8 cellular contexts compared by ENCODE assay signal in the genomic region with DNA sequence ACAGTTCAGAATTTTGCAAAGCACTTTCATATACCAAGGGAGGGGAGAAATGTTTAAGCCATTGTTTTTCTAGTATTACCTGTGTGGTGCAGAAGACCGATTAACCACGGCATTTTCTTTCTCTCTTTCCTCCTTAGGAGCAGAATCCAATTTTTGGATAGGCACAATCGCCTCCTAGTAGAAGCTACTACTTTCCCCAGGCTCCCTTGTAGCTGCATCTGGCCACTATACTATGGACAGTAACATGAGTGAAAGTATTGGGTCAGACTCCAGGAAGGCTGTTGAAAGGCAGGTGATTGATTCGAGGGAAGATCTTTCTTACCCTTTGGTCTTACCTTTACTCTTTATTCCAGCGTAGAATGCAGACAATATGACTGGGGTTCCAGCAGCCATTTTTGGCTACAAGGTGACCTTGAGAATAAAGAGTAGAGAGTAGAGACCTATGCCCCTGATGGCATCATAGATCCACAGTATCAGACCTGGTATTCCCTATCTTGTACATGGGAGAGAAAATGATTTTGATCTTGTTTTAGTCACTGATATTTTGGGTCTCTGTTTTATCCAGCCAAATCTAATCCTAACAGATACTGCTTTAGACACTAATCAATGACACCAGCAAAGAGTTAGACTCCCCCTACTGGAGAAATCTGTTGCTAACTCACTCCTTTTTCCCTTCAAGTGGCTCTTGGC.
DNase-seq lines count a peak whose midpoint lies in the region; ATAC-seq, FAIRE-seq and TF ChIP-seq lines count a peak whose summit lies in the region.

No MANE protein-coding gene starts in this region.

- H3K4me1 Mint-ChIP-seq in activated CD4-positive, alpha-beta T cell treated with anti-CD3 and anti-CD28 coated beads, Interleukin-2, amount 10 ng/mL, durations not matched to agents 24 days and 14 days, result peaks cover 19% of the 10 kb centered on the region

- no peaks in the 10 kb centered on the region for H3K27me3 Mint-ChIP-seq in activated CD4-positive, alpha-beta T cell treated with anti-CD3 and anti-CD28 coated beads, Interleukin-2, amount 10 ng/mL, durations not matched to agents 24 days and 14 days

- H2AFZ ChIP-seq in K562 (ENCODE audit: low read depth, low read length), result peak overlapping the region; percentile 77
- H2AFZ ChIP-seq in HepG2 (ENCODE audit: low read length), result no peak overlapping the region

- POLR2A ChIA-PET in K562 (lab: Yijun Ruan, JAX), result interaction anchor here (0.6 kb wide), 1 partner anchor 16 kb away, joined by 3 read pairs; no protein-coding TSS in a partner anchor
- POLR2A ChIA-PET in HepG2 (lab: Yijun Ruan, JAX), result no interaction called here

- H3K4me2 ChIP-seq in K562 (ENCODE audit: insufficient read depth, low read length) (no peak overlapping the region), HepG2 (ENCODE audit: low read depth, low read length) (no peak overlapping the region)

- peak; percentile 48 for ATAC-seq in HG02623 (IDR thresholded peaks at IDR 0.05; ENCODE audit: unreplicated experiment)
- peak; percentile 72 for ATAC-seq in K562
- peak; percentile 81 for ATAC-seq in HepG2

- TF ChIP-seq RAD21 in K562 (CRISPR knock-in tag; conservative IDR thresholded peaks at IDR 0.05 in 1 of 2, IDR thresholded peaks at IDR 0.05 in 1 of 2) (peak; percentile 41 to 76; a peak in 2 of 4 replicates), HepG2 (CRISPR knock-in tag; IDR thresholded peaks at IDR 0.05) (no peak)

- WGBS in K562 (ENCODE audit: insufficient coverage, low coverage, missing lambda C conversion rate), result 6% methylated on average over 3 of the region's 5 CpGs
- whole genome bisulfite sequencing in HepG2 (ENCODE audit: low lambda C conversion rate), result 10% methylated on average over 5 of the region's 5 CpGs

- BruUV-seq in K562 (replicated peaks; lab: Mats Ljungman, UMichigan), result no TSS peak
- BruUV-seq in HepG2 (replicated peaks; lab: Mats Ljungman, UMichigan), result no TSS peak

- H3K4me3 Mint-ChIP-seq in activated CD4-positive, alpha-beta T cell treated with anti-CD3 and anti-CD28 coated beads, Interleukin-2, amount 10 ng/mL, durations not matched to agents 24 days and 14 days, result no peak overlapping the region

- H3K9me3 ChIP-seq in K562 (replicated peaks; ENCODE audit: control insufficient read depth, insufficient read depth, low read depth, low read length) (no peaks in the 10 kb centered on the region), HepG2 (ENCODE audit: low read length) (no peaks in the 10 kb centered on the region)

- H3K9me1 ChIP-seq in K562 (ENCODE audit: control insufficient read depth, insufficient read depth, low read length), result no peaks in the 10 kb centered on the region

- in situ Hi-C loops in K562 (cut with MboI) (no loop called here), HepG2 (cut with HindIII; ENCODE audit: extremely low pct_ligation_motif_present, low pct_unique_long_range_greater_than_20kb) (no loop called here)

- no peak for TF ChIP-seq POLR2A in K562 (conservative IDR thresholded peaks at IDR 0.05)
- no peak for TF ChIP-seq POLR2A in HepG2 (IDR thresholded peaks at IDR 0.05; ENCODE audit: insufficient read depth in 1 of 2, low read depth in 2 of 2, low read length in 2 of 2)

- CTCF ChIA-PET in K562 (lab: Yijun Ruan, JAX; ENCODE audit: low intra/inter-chr PET ratio), result interaction anchor here (0.9 kb wide), 1 partner anchor 128 kb away, joined by 6 read pairs; no protein-coding TSS in a partner anchor
- CTCF ChIA-PET in HepG2 (lab: Yijun Ruan, JAX; ENCODE audit: low intra/inter-chr PET ratio, low total read pairs), result interaction anchor here (0.8 kb wide), 1 partner anchor 142 kb away, joined by 3 read pairs; no protein-coding TSS in a partner anchor

- H3K9me3 Mint-ChIP-seq in activated CD4-positive, alpha-beta T cell treated with anti-CD3 and anti-CD28 coated beads, Interleukin-2, amount 10 ng/mL, durations not matched to agents 24 days and 14 days, result no peaks in the 10 kb centered on the region

- H3K9ac ChIP-seq in K562 (ENCODE audit: insufficient read depth in 1 of 2, low read depth in 2 of 2, low read length in 2 of 2) (no peak overlapping the region), HepG2 (ENCODE audit: insufficient read depth, low read depth, low read length) (no peak overlapping the region)

- H3K27me3 ChIP-seq in K562 (ENCODE audit: control insufficient read depth in 2 of 2, insufficient read depth in 2 of 2, low read length in 2 of 2) (no peaks in the 10 kb centered on the region), HepG2 (ENCODE audit: control insufficient read depth in 1 of 2, insufficient read depth in 2 of 2, low read length in 2 of 2) (0 out of 5 replicates have a peak, but pooled peaks cover 0 to 2% of the 10 kb centered on the region in 2 experiments)

- no peak for TF ChIP-seq EP300 in K562 (IDR thresholded peaks at IDR 0.05; ENCODE audit: low read length)
- no peak for TF ChIP-seq EP300 in HepG2 (IDR thresholded peaks at IDR 0.05; ENCODE audit: low read depth in 2 of 2, low read length in 2 of 2)
- no peak for TF ChIP-seq EP300 in HepG2 (CRISPR knock-in tag; IDR thresholded peaks at IDR 0.05; ENCODE audit: borderline replicate concordance)

- no peak overlapping the region for H3K4me3 ChIP-seq in K562
- H3K4me3 ChIP-seq in HepG2 (replicated peaks in 1 of 3; ENCODE audit: insufficient read depth in 1 of 3, low read depth in 2 of 3, low read length in 3 of 3), result no peak overlapping the region

- H3K36me3 ChIP-seq in K562 (ENCODE audit: control insufficient read depth, insufficient read depth, low read length) (no peaks in the 10 kb centered on the region), HepG2 (replicated peaks in 1 of 2; ENCODE audit: control insufficient read depth in 1 of 2, insufficient read depth in 2 of 2, low read length in 2 of 2) (no peaks in the 10 kb centered on the region)

- H4K20me1 ChIP-seq in K562 (replicated peaks; ENCODE audit: control insufficient read depth, insufficient read depth, low read length) (no peaks in the 10 kb centered on the region), HepG2 (ENCODE audit: insufficient read depth, low read length) (no peaks in the 10 kb centered on the region)

- H3K36me3 Mint-ChIP-seq in activated CD4-positive, alpha-beta T cell treated with anti-CD3 and anti-CD28 coated beads, Interleukin-2, amount 10 ng/mL, durations not matched to agents 24 days and 14 days (ENCODE audit: low read depth), result no peaks in the 10 kb centered on the region

- peak; percentile 80 for DNase-seq in activated CD4-positive, alpha-beta T cell treated with anti-CD3 and anti-CD28 coated beads, Interleukin-2, amount 10 ng/mL, durations not matched to agents 24 days and 14 days
- no peak for DNase-seq in activated CD4-positive, alpha-beta T cell treated with anti-CD3 and anti-CD28 coated beads, Interleukin-2, amount 50 U/mL, for 1 hour
- peak; percentile 36 to 72 for DNase-seq in NCI-H524 (lab: John Stamatoyannopoulos, UW)
- DNase-seq in K562 (ENCODE audit: extremely low read depth in 1 of 4, low spot score in 3 of 4), result peak; percentile 26 to 63 (median 38)
- DNase-seq in HepG2 (ENCODE audit: low spot score), result peak; percentile 27
- DNase-seq in islet precursor cell, result no peak
- no peak for DNase-seq in NCI-H2171 treated with DMSO at 0.1 percent for 48 hours (lab: John Stamatoyannopoulos, UW)

- no peak overlapping the region for H3K27ac Mint-ChIP-seq in activated CD4-positive, alpha-beta T cell treated with anti-CD3 and anti-CD28 coated beads, Interleukin-2, amount 10 ng/mL, durations not matched to agents 24 days and 14 days

- FAIRE-seq in K562 (lab: Jason Lieb, UNC) (peak; percentile 88), HepG2 (lab: Jason Lieb, UNC) (peak; percentile 70)

- H3K4me1 ChIP-seq in K562 (replicated peaks in 1 of 2; ENCODE audit: control insufficient read depth in 2 of 2, insufficient read depth in 2 of 2, low read length in 2 of 2) (peaks cover 2 to 15% of the 10 kb centered on the region in 2 experiments; a peak in 3 of 5 replicates), HepG2 (ENCODE audit: insufficient read depth, low read length) (no peaks in the 10 kb centered on the region)

- intact Hi-C loops in activated CD4-positive, alpha-beta T cell treated with anti-CD3 and anti-CD28 coated beads, Interleukin-2, amount 10 ng/mL, durations not matched to agents 24 days and 14 days (cut with micrococcal nuclease), result loop anchor here (1.0 to 5.0 kb wide), 3 partner anchors 34 to 127 kb away; partner anchors contain the start of gene LCP1
- intact Hi-C loops in K562 (cut with micrococcal nuclease) (loop anchor here (1.0 to 5.0 kb wide), 3 partner anchors 32 to 128 kb away; partner anchors contain the start of gene LCP1), HepG2 (cut with micrococcal nuclease; ENCODE audit: unreplicated experiment) (loop anchor here (1.0 kb wide), 2 partner anchors 141 to 481 kb away; no protein-coding TSS in a partner anchor)

- no peaks in the 10 kb centered on the region for H3K79me2 ChIP-seq in K562 (ENCODE audit: control insufficient read depth, insufficient read depth, low read length)
- no peaks in the 10 kb centered on the region for H3K79me2 ChIP-seq in HepG2 (ENCODE audit: insufficient read depth, low read length)

- TF ChIP-seq CTCF in K562 (IDR thresholded peaks at IDR 0.05 in 2 of 3, conservative IDR thresholded peaks at IDR 0.05 in 1 of 3; ENCODE audit: insufficient read depth in 2 of 3, low read depth in 1 of 3, low read length in 3 of 3) (peak; percentile 52 to 67 (median 65); a peak in 5 of 6 replicates), HepG2 (CRISPR knock-in tag; IDR thresholded peaks at IDR 0.05) (peak; percentile 55)

- H3K27ac ChIP-seq in K562 (ENCODE audit: extremely low read depth, low read depth, low read length) (no peak overlapping the region), HepG2 (ENCODE audit: extremely low read length, insufficient read depth, low read length) (no peak overlapping the region)

TF ChIP-seq in K562, 482 proteins besides CTCF, POLR2A, EP300 and RAD21 (continues in another document):
- TF ChIP-seq MCM3 (IDR thresholded peaks at IDR 0.05), result no peak
- TF ChIP-seq ZNF589 (CRISPR knock-in tag; IDR thresholded peaks at IDR 0.05; ENCODE audit: low read depth), result peak; percentile 59; the same call in 1 of the 2 replicates

TF ChIP-seq in HepG2, 621 proteins besides CTCF, POLR2A, EP300 and RAD21:
- TF ChIP-seq SMC3 (IDR thresholded peaks at IDR 0.05; ENCODE audit: low read length), result peak; percentile 14; the same call in 1 of the 2 replicates
- no peak for TF ChIP-seq IRX3 (CRISPR knock-in tag; IDR thresholded peaks at IDR 0.05; ENCODE audit: borderline replicate concordance, low read depth)
- TF ChIP-seq STAG1 (CRISPR knock-in tag; IDR thresholded peaks at IDR 0.05), result peak; percentile 47

Comparison
In these comparisons a context has a peak if more than half of its experiments do, and no peak if none do; other contexts are left out.
1. DNase-seq: peak in activated CD4-positive, alpha-beta T cell treated with anti-CD3 and anti-CD28 coated beads, Interleukin-2, amount 10 ng/mL, durations not matched to agents 24 days and 14 days (single experiment), NCI-H524 (2 of 2), K562 (4 of 4) and HepG2 (single experiment); none in activated CD4-positive, alpha-beta T cell treated with anti-CD3 and anti-CD28 coated beads, Interleukin-2, amount 50 U/mL, for 1 hour (single experiment), islet precursor cell (single experiment) and NCI-H2171 treated with DMSO at 0.1 percent for 48 hours (single experiment).
2. Peak in every context shown above with its lines, with median percentiles within 50 percentile points of each other: ATAC-seq.